Comparison of ENCODE assay signal across 14 cellular contexts in genomic region chr9:34549407-34549732, GRCh38. TPM values are rescaled to one million over a fixed set of nuclear protein-coding genes. Genes with fewer than 3 reads are reported as not detected.
DNase-seq lines count a peak whose midpoint lies in the region; ATAC-seq and TF ChIP-seq lines count a peak whose summit lies in the region.
"Had no signal": no experiment of that assay in that cellular context is flagged by ENCODE, and none has a peak within 500 bp of the region (broad histone marks: within the 10 kb centered on the region; RNA-seq: fewer than 3 reads in every experiment).

No MANE protein-coding gene starts in this region.

- H3K4me3 ChIP-seq in RWPE2 (ENCODE audit: severe bottlenecking) (no peak overlapping the region), osteoblast (ENCODE audit: insufficient read depth, low read length) (no peak overlapping the region), testis (no peak overlapping the region)
- H3K4me3 ChIP-seq: BLaER1 treated with 17β-estradiol and CSF1 and Interleukin-3, amounts not matched to agents 10 nM and 100 nM; HAP-1 had no signal

- no peaks in the 10 kb centered on the region for H3K36me3 ChIP-seq in RWPE2 (ENCODE audit: low read depth)
- no peaks in the 10 kb centered on the region for H3K36me3 ChIP-seq in osteoblast (ENCODE audit: insufficient read depth, low read length)
- no peaks in the 10 kb centered on the region for H3K36me3 ChIP-seq in testis (ENCODE audit: low read depth, missing control alignments)
- H3K36me3 ChIP-seq: BLaER1 treated with 17β-estradiol and CSF1 and Interleukin-3, amounts not matched to agents 10 nM and 100 nM; HAP-1 had no signal

- TF ChIP-seq POLR2A in testis (IDR thresholded peaks at IDR 0.05): no peak

- H3K27me3 ChIP-seq in RWPE2 (ENCODE audit: insufficient read depth, poor library complexity, severe bottlenecking): no peaks in the 10 kb centered on the region
- H3K27me3 ChIP-seq in osteoblast (ENCODE audit: insufficient read depth, low read length): peaks cover 9% of the 10 kb centered on the region
- no peaks in the 10 kb centered on the region for H3K27me3 ChIP-seq in testis

- H2AFZ ChIP-seq in osteoblast (ENCODE audit: low read length): no peak overlapping the region

- H3K36me3 Mint-ChIP-seq in activated T-cell treated with anti-CD3 and anti-CD28 coated beads, Interleukin-2, amount 50 U/mL, for 24 hours (ENCODE audit: low read depth): no peaks in the 10 kb centered on the region
- no peaks in the 10 kb centered on the region for H3K36me3 Mint-ChIP-seq in activated T-helper 1 cell treated with anti-CD3 and anti-CD28 coated beads, Interleukin-12 subunit alpha, Interleukin-12 subunit beta, Interleukin-2, Interleukin-4 antibody, amounts not matched to agents 30 ng/mL and 10 ng/mL and 1 ng/mL, durations not matched to agents 14 hours and 24 hours and 36 hours (ENCODE audit: low read depth)
- H3K36me3 Mint-ChIP-seq: CD4-positive, CD25-positive, alpha-beta regulatory T cell had no signal

- H3K27me3 Mint-ChIP-seq in activated T-cell treated with anti-CD3 and anti-CD28 coated beads, Interleukin-2, amount 50 U/mL, for 24 hours: peaks cover 25% of the 10 kb centered on the region
- H3K27me3 Mint-ChIP-seq in activated T-helper 1 cell treated with anti-CD3 and anti-CD28 coated beads, Interleukin-12 subunit alpha, Interleukin-12 subunit beta, Interleukin-2, Interleukin-4 antibody, amounts not matched to agents 30 ng/mL and 10 ng/mL and 1 ng/mL, durations not matched to agents 14 hours and 24 hours and 36 hours (ENCODE audit: insufficient read depth): peaks cover 11% of the 10 kb centered on the region

- H3K9me3 Mint-ChIP-seq in activated T-cell treated with anti-CD3 and anti-CD28 coated beads, Interleukin-2, amount 50 U/mL, for 24 hours: no peaks in the 10 kb centered on the region
- H3K9me3 Mint-ChIP-seq in activated T-helper 1 cell treated with anti-CD3 and anti-CD28 coated beads, Interleukin-12 subunit alpha, Interleukin-12 subunit beta, Interleukin-2, Interleukin-4 antibody, amounts not matched to agents 30 ng/mL and 10 ng/mL and 1 ng/mL, durations not matched to agents 14 hours and 24 hours and 36 hours: no peaks in the 10 kb centered on the region
- H3K9me3 Mint-ChIP-seq: CD4-positive, CD25-positive, alpha-beta regulatory T cell had no signal

- no peaks in the 10 kb centered on the region for H3K4me1 Mint-ChIP-seq in activated T-cell treated with anti-CD3 and anti-CD28 coated beads, Interleukin-2, amount 50 U/mL, for 24 hours (ENCODE audit: low read depth)
- H3K4me1 Mint-ChIP-seq in activated T-helper 1 cell treated with anti-CD3 and anti-CD28 coated beads, Interleukin-12 subunit alpha, Interleukin-12 subunit beta, Interleukin-2, Interleukin-4 antibody, amounts not matched to agents 30 ng/mL and 10 ng/mL and 1 ng/mL, durations not matched to agents 14 hours and 24 hours and 36 hours (ENCODE audit: low read depth): no peaks in the 10 kb centered on the region

- H3K4me3 Mint-ChIP-seq in activated T-cell treated with anti-CD3 and anti-CD28 coated beads, Interleukin-2, amount 50 U/mL, for 24 hours: no peak overlapping the region
- no peak overlapping the region for H3K4me3 Mint-ChIP-seq in activated T-helper 1 cell treated with anti-CD3 and anti-CD28 coated beads, Interleukin-12 subunit alpha, Interleukin-12 subunit beta, Interleukin-2, Interleukin-4 antibody, amounts not matched to agents 30 ng/mL and 10 ng/mL and 1 ng/mL, durations not matched to agents 14 hours and 24 hours and 36 hours
- H3K4me3 Mint-ChIP-seq: CD4-positive, CD25-positive, alpha-beta regulatory T cell had no signal

- H3K27ac ChIP-seq in RWPE2 (ENCODE audit: poor library complexity, severe bottlenecking): no peak overlapping the region
- no peak overlapping the region for H3K27ac ChIP-seq in osteoblast (ENCODE audit: low read depth, low read length)
- H3K27ac ChIP-seq in testis: no peak overlapping the region
- H3K27ac ChIP-seq: BLaER1 treated with 17β-estradiol and CSF1 and Interleukin-3, amounts not matched to agents 10 nM and 100 nM had no signal

- 87 to 92% methylated on average over 2 to 5 of the region's 5 CpGs for WGBS in testis, 2 donors

- peaks cover 5% of the 10 kb centered on the region for H4K20me1 ChIP-seq in osteoblast (ENCODE audit: insufficient read depth, low read length)

- no peak for ATAC-seq in RWPE2 (ENCODE audit: low read depth)
- ATAC-seq: HepG2 had no signal

- H3K4me1 ChIP-seq in RWPE2 (ENCODE audit: insufficient read depth, poor library complexity, severe bottlenecking) (no peaks in the 10 kb centered on the region), osteoblast (ENCODE audit: insufficient read depth, low read length) (no peaks in the 10 kb centered on the region), testis (no peaks in the 10 kb centered on the region)
- H3K4me1 ChIP-seq: HAP-1 had no signal

- H3K79me2 ChIP-seq in osteoblast (ENCODE audit: insufficient read depth, low read length): no peaks in the 10 kb centered on the region

- DNase-seq in activated T-cell treated with anti-CD3 and anti-CD28 coated beads, Interleukin-2, amount 50 U/mL, for 1 hour: peak; percentile 7
- no peak for DNase-seq in activated T-cell treated with anti-CD3 and anti-CD28 coated beads, Interleukin-2, amount 50 U/mL, for 24 hours
- DNase-seq in RWPE2 (ENCODE audit: low spot score) (peak; percentile 51), osteoblast (ENCODE audit: insufficient read length, low spot score, missing footprints) (peak; percentile 75), testis (peak; percentile 11), hypothalamus (lab: John Stamatoyannopoulos, UW) (no peak)
- DNase-seq in activated T-helper 1 cell treated with anti-CD3 and anti-CD28 coated beads, Interleukin-12 subunit alpha, Interleukin-12 subunit beta, Interleukin-2, Interleukin-4 antibody, amounts not matched to agents 30 ng/mL and 10 ng/mL and 1 ng/mL, durations not matched to agents 14 hours and 24 hours and 36 hours (ENCODE audit: low spot score): no peak
- DNase-seq: 8988T; CD4-positive, CD25-positive, alpha-beta regulatory T cell; DMS53; GF-D8 had no signal

- no peaks in the 10 kb centered on the region for H3K9me3 ChIP-seq in RWPE2 (ENCODE audit: severe bottlenecking)
- no peaks in the 10 kb centered on the region for H3K9me3 ChIP-seq in osteoblast (ENCODE audit: low read depth, low read length)
- no peaks in the 10 kb centered on the region for H3K9me3 ChIP-seq in testis
- H3K9me3 ChIP-seq: BLaER1 treated with 17β-estradiol and CSF1 and Interleukin-3, amounts not matched to agents 10 nM and 100 nM; HAP-1 had no signal

- no peak overlapping the region for H3K27ac Mint-ChIP-seq in activated T-cell treated with anti-CD3 and anti-CD28 coated beads, Interleukin-2, amount 50 U/mL, for 24 hours
- H3K27ac Mint-ChIP-seq in activated T-helper 1 cell treated with anti-CD3 and anti-CD28 coated beads, Interleukin-12 subunit alpha, Interleukin-12 subunit beta, Interleukin-2, Interleukin-4 antibody, amounts not matched to agents 30 ng/mL and 10 ng/mL and 1 ng/mL, durations not matched to agents 14 hours and 24 hours and 36 hours: no peak overlapping the region

- H3K4me2 ChIP-seq in osteoblast (ENCODE audit: insufficient read depth, low read length): no peak overlapping the region
- H3K4me2 ChIP-seq: BLaER1 treated with 17β-estradiol and CSF1 and Interleukin-3, amounts not matched to agents 10 nM and 100 nM had no signal

- no peak for TF ChIP-seq CTCF in RWPE2 (IDR thresholded peaks at IDR 0.05; ENCODE audit: poor library complexity, severe bottlenecking)
- no peak for TF ChIP-seq CTCF in osteoblast (IDR thresholded peaks at IDR 0.05; ENCODE audit: extremely low read depth, low read depth, low read length)
- TF ChIP-seq CTCF in testis (IDR thresholded peaks at IDR 0.05): no peak

- intact Hi-C loops in testis (cut with DNase I; ENCODE audit: low total_unique reads): no loop called here
- intact Hi-C loops in activated T-helper 1 cell treated with anti-CD3 and anti-CD28 coated beads, Interleukin-12 subunit alpha, Interleukin-12 subunit beta, Interleukin-2, Interleukin-4 antibody, amounts not matched to agents 30 ng/mL and 10 ng/mL and 1 ng/mL, durations not matched to agents 14 hours and 24 hours and 36 hours (cut with micrococcal nuclease): no loop called here

RNA-seq across cellular contexts. Expression of gene ENHO, which starts 26.6 kb away (rescaled TPM):
- total RNA-seq in osteoblast: under 0.01 and 0.29 TPM in 2 replicates
- 10 to 100 TPM; 24.7 to 31.2 TPM for total RNA-seq in testis
- 25.7 TPM for polyA plus RNA-seq in testis (ENCODE audit: insufficient read depth, low read depth, low replicate concordance)
- total RNA-seq in activated T-helper 1 cell treated with anti-CD3 and anti-CD28 coated beads, Interleukin-12 subunit alpha, Interleukin-12 subunit beta, Interleukin-2, Interleukin-4 antibody, amounts not matched to agents 30 ng/mL and 10 ng/mL and 1 ng/mL, durations not matched to agents 14 hours and 24 hours and 36 hours: not detected in 2 replicates

RNA-seq across cellular contexts. Expression of gene CNTFR, which starts 40.2 kb away (rescaled TPM):
- under 0.01 TPM in 1 of 2 replicates, not detected in the other for total RNA-seq in osteoblast
- total RNA-seq in testis: 10 to 100 TPM; 16.0 TPM
- 11.8 TPM for polyA plus RNA-seq in testis (ENCODE audit: insufficient read depth, low read depth, low replicate concordance)
- total RNA-seq in activated T-helper 1 cell treated with anti-CD3 and anti-CD28 coated beads, Interleukin-12 subunit alpha, Interleukin-12 subunit beta, Interleukin-2, Interleukin-4 antibody, amounts not matched to agents 30 ng/mL and 10 ng/mL and 1 ng/mL, durations not matched to agents 14 hours and 24 hours and 36 hours: not detected in 2 replicates
- total RNA-seq: CD4-positive, CD25-positive, alpha-beta regulatory T cell; HepG2 had no signal
- polyA plus RNA-seq: CD4-positive, CD25-positive, alpha-beta regulatory T cell; HepG2 had no signal

Comparison
In these comparisons a context has a peak if more than half of its experiments do, and no peak if none do; other contexts are left out.
1. DNase-seq: peak in activated T-cell treated with anti-CD3 and anti-CD28 coated beads, Interleukin-2, amount 50 U/mL, for 1 hour (single experiment), RWPE2 (single experiment), osteoblast (single experiment) and testis (single experiment); none in activated T-cell treated with anti-CD3 and anti-CD28 coated beads, Interleukin-2, amount 50 U/mL, for 24 hours (single experiment), activated T-helper 1 cell treated with anti-CD3 and anti-CD28 coated beads, Interleukin-12 subunit alpha, Interleukin-12 subunit beta, Interleukin-2, Interleukin-4 antibody, amounts not matched to agents 30 ng/mL and 10 ng/mL and 1 ng/mL, durations not matched to agents 14 hours and 24 hours and 36 hours (single experiment) and hypothalamus (0 of 51).
2. RNA of gene ENHO, which starts 26.6 kb away (total RNA-seq): 24.7 to 31.2 TPM in testis; not detected in activated T-helper 1 cell treated with anti-CD3 and anti-CD28 coated beads, Interleukin-12 subunit alpha, Interleukin-12 subunit beta, Interleukin-2, Interleukin-4 antibody, amounts not matched to agents 30 ng/mL and 10 ng/mL and 1 ng/mL, durations not matched to agents 14 hours and 24 hours and 36 hours and under 0.01 to 0.29 TPM in osteoblast; every median in the first group is over 10 times any median in the second.
3. RNA of gene CNTFR, which starts 40.2 kb away (total RNA-seq): 16.0 TPM in testis; under 0.01 TPM in osteoblast and not detected in activated T-helper 1 cell treated with anti-CD3 and anti-CD28 coated beads, Interleukin-12 subunit alpha, Interleukin-12 subunit beta, Interleukin-2, Interleukin-4 antibody, amounts not matched to agents 30 ng/mL and 10 ng/mL and 1 ng/mL, durations not matched to agents 14 hours and 24 hours and 36 hours; every median in the first group is over 10 times any median in the second.